Comparison of ENCODE assay signal across 8 cellular contexts in genomic region chr14:97978336-97978735, GRCh38.
DNase-seq lines count a peak whose midpoint lies in the region; ATAC-seq and TF ChIP-seq lines count a peak whose summit lies in the region.

No MANE protein-coding gene starts in this region.

- H3K36me3 Mint-ChIP-seq in nephron (ENCODE audit: low read depth): no peaks in the 10 kb centered on the region
- peaks cover 5% of the 10 kb centered on the region for H3K36me3 Mint-ChIP-seq in stimulated activated effector memory CD8-positive, alpha-beta T cell treated with anti-CD3 and anti-CD28 coated beads, Interleukin-12 subunit alpha, Interleukin-12 subunit beta, amount 100 ng/mL, for 72 hours

- H3K27me3 Mint-ChIP-seq in nephron (ENCODE audit: low read depth): peaks cover 9% of the 10 kb centered on the region

- H3K27ac Mint-ChIP-seq in nephron: peak overlapping the region in 2 of 3 experiments; percentile 53 to 72
- H3K27ac Mint-ChIP-seq in stimulated activated effector memory CD8-positive, alpha-beta T cell treated with anti-CD3 and anti-CD28 coated beads, Interleukin-12 subunit alpha, Interleukin-12 subunit beta, amount 100 ng/mL, for 72 hours: peak overlapping the region; percentile 91

- H3K9me3 ChIP-seq in esophagus squamous epithelium: no peaks in the 10 kb centered on the region

- TF ChIP-seq CTCF in esophagus squamous epithelium (IDR thresholded peaks at IDR 0.05): peak in 5 of 6 experiments; percentile 4 to 60 (median 34)
- TF ChIP-seq CTCF in nephron (IDR thresholded peaks at IDR 0.05; ENCODE audit: unreplicated experiment in 3 of 3): peak; percentile 49 to 65 (median 60)

- peak overlapping the region; percentile 19 to 59 (median 42) for H3K4me3 ChIP-seq in esophagus squamous epithelium

- H3K27me3 ChIP-seq in esophagus squamous epithelium: no peaks in the 10 kb centered on the region

- no peaks in the 10 kb centered on the region for H3K9me3 Mint-ChIP-seq in nephron
- H3K9me3 Mint-ChIP-seq in stimulated activated effector memory CD8-positive, alpha-beta T cell treated with anti-CD3 and anti-CD28 coated beads, Interleukin-12 subunit alpha, Interleukin-12 subunit beta, amount 100 ng/mL, for 72 hours: no peaks in the 10 kb centered on the region

- intact Hi-C loops in esophagus squamous epithelium (cut with DNase I): no loop called here

- peak overlapping the region in 2 of 3 experiments; percentile 27 to 41 for H3K4me3 Mint-ChIP-seq in nephron
- peak overlapping the region; percentile 76 for H3K4me3 Mint-ChIP-seq in stimulated activated effector memory CD8-positive, alpha-beta T cell treated with anti-CD3 and anti-CD28 coated beads, Interleukin-12 subunit alpha, Interleukin-12 subunit beta, amount 100 ng/mL, for 72 hours

- peak overlapping the region; percentile 74 to 89 (median 80) for H3K27ac ChIP-seq in esophagus squamous epithelium

- no peak for TF ChIP-seq POLR2A in esophagus squamous epithelium (IDR thresholded peaks at IDR 0.05)

- DNase-seq in GM04504 (ENCODE audit: low read depth): peak; percentile 17
- peak; percentile 88 for DNase-seq in NCI-H748 (lab: John Stamatoyannopoulos, UW; ENCODE audit: unreplicated experiment)
- peak; percentile 76 for DNase-seq in activated T-cell treated with anti-CD3 and anti-CD28 coated beads, Interleukin-2, amount 50 U/mL, for 1 hour
- no peak for DNase-seq in esophagus squamous epithelium (lab: John Stamatoyannopoulos, UW)
- DNase-seq in stimulated activated effector memory CD8-positive, alpha-beta T cell treated with anti-CD3 and anti-CD28 coated beads, Interleukin-12 subunit alpha, Interleukin-12 subunit beta, amount 100 ng/mL, for 72 hours (ENCODE audit: low spot score in 2 of 2): peak; percentile 54 to 83
- no peak for DNase-seq in germinal center (ENCODE audit: low spot score)

- peak; percentile 93 for ATAC-seq in stimulated activated effector memory CD8-positive, alpha-beta T cell treated with anti-CD3 and anti-CD28 coated beads, Interleukin-12 subunit alpha, Interleukin-12 subunit beta, amount 100 ng/mL, for 72 hours
- no peak for ATAC-seq in HG03354 (IDR thresholded peaks at IDR 0.05; ENCODE audit: poor library complexity, severe bottlenecking, unreplicated experiment)

- peaks cover 6 to 45% (median 9%) of the 10 kb centered on the region in 3 donors for H3K4me1 ChIP-seq in esophagus squamous epithelium

- H3K36me3 ChIP-seq in esophagus squamous epithelium: no peaks in the 10 kb centered on the region

- 2 to 5% methylated on average over 9 of the region's 9 CpGs for WGBS in esophagus squamous epithelium, 2 donors

- H3K4me1 Mint-ChIP-seq in nephron: peaks cover 39% of the 10 kb centered on the region
- peaks cover 30% of the 10 kb centered on the region for H3K4me1 Mint-ChIP-seq in stimulated activated effector memory CD8-positive, alpha-beta T cell treated with anti-CD3 and anti-CD28 coated beads, Interleukin-12 subunit alpha, Interleukin-12 subunit beta, amount 100 ng/mL, for 72 hours

Comparison
In these comparisons a context has a peak if more than half of its experiments do, and no peak if none do; other contexts are left out.
1. DNase-seq: peak in GM04504 (single experiment), NCI-H748 (single experiment), activated T-cell treated with anti-CD3 and anti-CD28 coated beads, Interleukin-2, amount 50 U/mL, for 1 hour (single experiment) and stimulated activated effector memory CD8-positive, alpha-beta T cell treated with anti-CD3 and anti-CD28 coated beads, Interleukin-12 subunit alpha, Interleukin-12 subunit beta, amount 100 ng/mL, for 72 hours (2 of 2); none in esophagus squamous epithelium (single experiment) and germinal center (single experiment).